Comparison of ENCODE assay signal across 8 cellular contexts in the genomic region with DNA sequence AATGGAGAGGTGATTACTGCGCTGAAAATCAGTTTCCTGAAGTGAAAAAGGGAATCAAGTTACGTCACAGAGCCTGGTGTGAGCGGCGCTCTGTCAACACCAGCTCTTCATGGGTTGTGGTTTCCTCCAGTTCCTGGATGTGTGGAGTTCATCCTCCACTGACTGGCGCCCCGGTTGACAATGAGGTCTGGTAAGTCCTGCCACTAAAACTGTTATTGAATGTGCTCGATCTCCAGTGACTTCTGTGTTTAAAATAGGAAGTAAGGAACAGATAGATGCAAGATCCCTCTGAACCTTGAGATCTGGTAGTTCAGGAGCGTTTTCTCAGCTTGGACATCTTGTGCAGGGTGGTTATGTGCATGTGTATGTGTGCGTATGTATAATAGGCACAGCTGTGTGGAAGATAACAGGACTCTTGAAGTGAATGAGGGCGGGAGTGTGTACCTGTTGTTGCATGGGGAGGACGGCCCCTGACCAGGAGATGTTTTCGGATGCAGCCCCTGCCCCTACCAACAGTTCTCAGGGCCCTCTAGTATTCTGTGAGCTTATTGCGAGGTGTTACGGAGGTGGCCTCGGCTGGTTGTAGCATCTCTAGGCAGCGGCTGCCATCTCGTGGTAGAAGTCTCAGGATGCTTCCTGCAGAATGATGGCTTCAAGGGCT. TPM values are rescaled to one million over a fixed set of nuclear protein-coding genes. Genes with fewer than 3 reads are reported as not detected.
DNase-seq lines count a peak whose midpoint lies in the region; ATAC-seq, FAIRE-seq and TF ChIP-seq lines count a peak whose summit lies in the region.

No MANE protein-coding gene starts in this region.

- ATAC-seq in DND-41 (ENCODE audit: insufficient read depth, low read depth) = peak; percentile 96
- ATAC-seq in GM21528 (IDR thresholded peaks at IDR 0.05; ENCODE audit: low FRiP score, unreplicated experiment) = peak; percentile 94

- TF ChIP-seq EP300 in ovary (IDR thresholded peaks at IDR 0.05) = no peak

- no peaks in the 10 kb centered on the region for H3K36me3 Mint-ChIP-seq in activated T-helper 2 cell treated with anti-CD3 and anti-CD28 coated beads, Interferon-gamma antibody, Interleukin-2, Interleukin-4, amounts not matched to agents 10 μg/mL and 5 μg/mL and 100 μg/mL, durations not matched to agents 14 hours and 24 hours and 36 hours (ENCODE audit: low read depth)

- peak overlapping the region in 1 of 2 experiments; percentile 51; a peak in 2 of 4 replicates for H3K4me3 ChIP-seq in DND-41 (ENCODE audit: low read depth in 1 of 2, low read length in 2 of 2)
- H3K4me3 ChIP-seq in HUES6 (ENCODE audit: low read depth, low read length) = peak overlapping the region; percentile 38
- no peak overlapping the region for H3K4me3 ChIP-seq in ovary
- no peak overlapping the region for H3K4me3 ChIP-seq in tibial artery

- no peaks in the 10 kb centered on the region for H3K79me2 ChIP-seq in DND-41 (ENCODE audit: insufficient read depth, low read length)

- H3K36me3 ChIP-seq in DND-41 (ENCODE audit: insufficient read depth, low read length) = no peaks in the 10 kb centered on the region
- no peaks in the 10 kb centered on the region for H3K36me3 ChIP-seq in HUES6 (ENCODE audit: control insufficient read depth, insufficient read depth, low read length)
- H3K36me3 ChIP-seq in ovary = no peaks in the 10 kb centered on the region
- no peaks in the 10 kb centered on the region for H3K36me3 ChIP-seq in tibial artery

- intact Hi-C loops in activated T-helper 2 cell treated with anti-CD3 and anti-CD28 coated beads, Interferon-gamma antibody, Interleukin-2, Interleukin-4, amounts not matched to agents 10 μg/mL and 5 μg/mL and 100 μg/mL, durations not matched to agents 14 hours and 24 hours and 36 hours (cut with micrococcal nuclease) = loop anchor here (1.0 to 2.0 kb wide), 3 partner anchors 22 to 419 kb away; a partner anchor contains a TSS
- intact Hi-C loops in ovary (cut with DNase I) = loop anchor here in 1 of 4 donors (10.0 kb wide), 1 partner anchor 421 kb away; no protein-coding TSS in a partner anchor
- intact Hi-C loops in tibial artery (cut with DNase I; ENCODE audit: low total_unique reads) = loop anchor here (10.0 kb wide), 1 partner anchor 251 kb away; a partner anchor contains a TSS

- peak overlapping the region; percentile 50 for H3K27ac ChIP-seq in DND-41 (ENCODE audit: low read length)
- H3K27ac ChIP-seq in HUES6 (ENCODE audit: low read depth, low read length) = no peak overlapping the region
- H3K27ac ChIP-seq in ovary = no peak overlapping the region
- H3K27ac ChIP-seq in tibial artery = no peak overlapping the region

- TF ChIP-seq CTCF in DND-41 (IDR thresholded peaks at IDR 0.05; ENCODE audit: borderline replicate concordance, extremely low read depth, low read length, poor library complexity, severe bottlenecking) (peak; percentile 91), ovary (IDR thresholded peaks at IDR 0.05) (peak in 1 of 3 donors; percentile 21), tibial artery (IDR thresholded peaks at IDR 0.05) (peak; percentile 55 to 56)

- H3K27me3 ChIP-seq in DND-41 (ENCODE audit: insufficient read depth, low read length, poor library complexity) = no peaks in the 10 kb centered on the region
- no peaks in the 10 kb centered on the region for H3K27me3 ChIP-seq in HUES6 (ENCODE audit: control insufficient read depth, insufficient read depth, low read length)
- no peaks in the 10 kb centered on the region for H3K27me3 ChIP-seq in ovary
- peaks cover 0 to 2% of the 10 kb centered on the region in 2 donors for H3K27me3 ChIP-seq in tibial artery

- no peaks in the 10 kb centered on the region for H4K20me1 ChIP-seq in DND-41 (ENCODE audit: insufficient read depth, low read length)

- peak overlapping the region; percentile 78 for H3K4me2 ChIP-seq in DND-41 (ENCODE audit: insufficient read depth, low read length)

- H3K27me3 Mint-ChIP-seq in activated T-helper 2 cell treated with anti-CD3 and anti-CD28 coated beads, Interferon-gamma antibody, Interleukin-2, Interleukin-4, amounts not matched to agents 10 μg/mL and 5 μg/mL and 100 μg/mL, durations not matched to agents 14 hours and 24 hours and 36 hours (ENCODE audit: low read depth) = no peaks in the 10 kb centered on the region

- H2AFZ ChIP-seq in DND-41 (ENCODE audit: low read depth, low read length) = peak overlapping the region; percentile 75

- 35 to 38% (median 35%) methylated on average over 17 of the region's 17 CpGs for WGBS in ovary, 3 donors

- TF ChIP-seq POLR2A in ovary (IDR thresholded peaks at IDR 0.05) = no peak

- no peaks in the 10 kb centered on the region for H3K9me3 ChIP-seq in DND-41 (ENCODE audit: insufficient read depth, low read length, severe bottlenecking)
- H3K9me3 ChIP-seq in HUES6 (ENCODE audit: control insufficient read depth, insufficient read depth, low read depth, low read length) = no peaks in the 10 kb centered on the region
- no peaks in the 10 kb centered on the region for H3K9me3 ChIP-seq in ovary
- H3K9me3 ChIP-seq in tibial artery = no peaks in the 10 kb centered on the region

- H3K4me1 Mint-ChIP-seq in activated T-helper 2 cell treated with anti-CD3 and anti-CD28 coated beads, Interferon-gamma antibody, Interleukin-2, Interleukin-4, amounts not matched to agents 10 μg/mL and 5 μg/mL and 100 μg/mL, durations not matched to agents 14 hours and 24 hours and 36 hours (ENCODE audit: low read depth) = peaks cover 7% of the 10 kb centered on the region

- FAIRE-seq in RCC 7860 (lab: Jason Lieb, UNC) = no peak

- DNase-seq in DND-41 (peak; percentile 85), RCC 7860 (ENCODE audit: low spot score) (peak; percentile 47), foreskin melanocyte (peak; percentile 26), ovary (peak; percentile 36 to 69 (median 50)), tibial artery (peak; percentile 58 to 74)
- peak; percentile 62 for DNase-seq in activated T-helper 2 cell treated with anti-CD3 and anti-CD28 coated beads, Interferon-gamma antibody, Interleukin-2, Interleukin-4, amounts not matched to agents 10 μg/mL and 5 μg/mL and 100 μg/mL, durations not matched to agents 14 hours and 24 hours and 36 hours (ENCODE audit: low spot score)

- H3K9ac ChIP-seq in DND-41 (ENCODE audit: low read depth, low read length) = peak overlapping the region; percentile 24; the same call in 1 of the 2 replicates
- no peak overlapping the region for H3K9ac ChIP-seq in HUES6 (ENCODE audit: low read length)

- no peaks in the 10 kb centered on the region for H3K9me3 Mint-ChIP-seq in activated T-helper 2 cell treated with anti-CD3 and anti-CD28 coated beads, Interferon-gamma antibody, Interleukin-2, Interleukin-4, amounts not matched to agents 10 μg/mL and 5 μg/mL and 100 μg/mL, durations not matched to agents 14 hours and 24 hours and 36 hours

- peaks cover 13% of the 10 kb centered on the region for H3K4me1 ChIP-seq in DND-41 (ENCODE audit: insufficient read depth, low read length)
- H3K4me1 ChIP-seq in HUES6 (ENCODE audit: control insufficient read depth, insufficient read depth, low read length) = peaks cover 8% of the 10 kb centered on the region
- H3K4me1 ChIP-seq in ovary (ENCODE audit: insufficient read depth) = no peaks in the 10 kb centered on the region
- peaks cover 0 to 3% (median 0%) of the 10 kb centered on the region in 4 donors for H3K4me1 ChIP-seq in tibial artery

- no peak overlapping the region for H3K4me3 Mint-ChIP-seq in activated T-helper 2 cell treated with anti-CD3 and anti-CD28 coated beads, Interferon-gamma antibody, Interleukin-2, Interleukin-4, amounts not matched to agents 10 μg/mL and 5 μg/mL and 100 μg/mL, durations not matched to agents 14 hours and 24 hours and 36 hours (ENCODE audit: low read depth)

- no peak overlapping the region for H3K27ac Mint-ChIP-seq in activated T-helper 2 cell treated with anti-CD3 and anti-CD28 coated beads, Interferon-gamma antibody, Interleukin-2, Interleukin-4, amounts not matched to agents 10 μg/mL and 5 μg/mL and 100 μg/mL, durations not matched to agents 14 hours and 24 hours and 36 hours

RNA-seq across cellular contexts. Expression of a gene that starts 22.0 kb away (rescaled TPM):
- total RNA-seq in activated T-helper 2 cell treated with anti-CD3 and anti-CD28 coated beads, Interferon-gamma antibody, Interleukin-2, Interleukin-4, amounts not matched to agents 10 μg/mL and 5 μg/mL and 100 μg/mL, durations not matched to agents 14 hours and 24 hours and 36 hours = 121 and 123 TPM in 2 replicates
- total RNA-seq in ovary = 10 to 100 TPM; 23.7 to 63.9 (median 53.9) TPM
- polyA plus RNA-seq in ovary = 100 to 1,000 TPM in 1 of 2 donors, 10 to 100 TPM in 1; 31.9 to 121 TPM

Comparison
In these comparisons a context has a peak if more than half of its experiments do, and no peak if none do; other contexts are left out.
1. DNase-seq: peak in every context shown above with its lines; median percentile 85 in DND-41; 66 in tibial artery; 62 in activated T-helper 2 cell treated with anti-CD3 and anti-CD28 coated beads, Interferon-gamma antibody, Interleukin-2, Interleukin-4, amounts not matched to agents 10 μg/mL and 5 μg/mL and 100 μg/mL, durations not matched to agents 14 hours and 24 hours and 36 hours; 50 in ovary; 47 in RCC 7860; 26 in foreskin melanocyte.